ENCODE assay signal across 9 cellular contexts in the genomic region with DNA sequence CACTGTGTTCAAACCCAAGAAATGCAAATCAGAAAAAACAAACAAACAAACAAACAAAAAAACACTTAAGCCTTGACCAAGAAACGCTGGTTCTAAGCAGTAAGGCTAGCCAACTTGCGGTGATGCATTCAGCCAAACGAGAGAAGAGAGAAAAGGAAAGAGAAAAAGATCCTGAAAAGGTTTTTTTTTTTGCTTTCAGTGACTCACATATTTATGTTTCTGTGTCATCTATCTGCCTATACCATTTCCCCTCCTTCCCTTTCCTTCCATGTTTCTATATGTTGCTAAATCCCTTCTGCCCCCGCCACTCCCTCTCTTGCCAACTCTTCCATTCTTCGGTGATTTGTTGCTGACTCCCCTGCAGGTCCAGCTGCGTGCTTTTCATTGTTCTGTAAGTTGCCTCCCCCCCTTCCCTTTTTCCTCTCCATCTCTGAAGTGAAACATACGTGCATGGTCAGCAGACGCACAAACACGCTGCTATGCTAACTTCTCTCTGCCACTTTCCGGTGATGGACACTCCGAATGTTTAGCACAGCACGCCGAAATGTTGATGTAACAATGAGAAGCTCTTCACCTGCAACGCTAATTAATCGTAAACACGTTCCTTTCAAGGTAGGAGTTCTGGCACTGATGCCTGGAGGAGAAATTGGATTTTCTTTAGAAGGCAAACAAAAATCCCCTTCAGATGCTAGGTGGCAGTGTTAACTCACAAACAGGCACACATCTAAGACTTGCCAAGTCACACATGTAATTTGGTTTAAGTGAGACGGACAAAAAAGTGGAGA.
DNase-seq lines count a peak whose midpoint lies in the region; ATAC-seq and TF ChIP-seq lines count a peak whose summit lies in the region.
"Had no signal": no experiment of that assay in that cellular context is flagged by ENCODE, and none has a peak within 500 bp of the region (broad histone marks: within the 10 kb centered on the region; RNA-seq: fewer than 3 reads in every experiment).

No MANE protein-coding gene starts in this region.

- no peaks in the 10 kb centered on the region for H3K27me3 Mint-ChIP-seq in effector memory CD8-positive, alpha-beta T cell
- no peaks in the 10 kb centered on the region for H3K27me3 Mint-ChIP-seq in CD4-positive, alpha-beta T cell
- H3K27me3 Mint-ChIP-seq: activated naive CD8-positive, alpha-beta T cell treated with anti-CD3 and anti-CD28 coated beads, Interleukin-2, amount 10 ng/mL, durations not matched to agents 7 days and 5 days had no signal

- H2BK5ac ChIP-seq in trophoblast cell (ENCODE audit: low read depth, low read length, poor library complexity) = no peak overlapping the region

- CTCF ChIA-PET in CD4-positive, alpha-beta T cell (lab: Charles Lee) = no interaction called here

- H4K91ac ChIP-seq in trophoblast cell (ENCODE audit: low read depth, low read length) = no peak overlapping the region

- intact Hi-C loops in CD4-positive, alpha-beta T cell (cut with DNase I, micrococcal nuclease) = no loop called here

- H3K9me3 ChIP-seq in trophoblast cell (ENCODE audit: insufficient read depth, low read depth, low read length) = no peaks in the 10 kb centered on the region
- no peaks in the 10 kb centered on the region for H3K9me3 ChIP-seq in CD4-positive, alpha-beta T cell (ENCODE audit: control insufficient read depth, low read length)

- in situ Hi-C loops in KBM-7 (cut with MboI; ENCODE audit: low pct_unique_long_range_greater_than_20kb, low sequenced_read_pairs) = no loop called here

- H3K79me2 ChIP-seq in trophoblast cell (ENCODE audit: control insufficient read depth, insufficient read depth, low read length, poor library complexity) = no peaks in the 10 kb centered on the region

- H3K4me1 Mint-ChIP-seq in effector memory CD8-positive, alpha-beta T cell (ENCODE audit: low read depth in 2 of 2) = no peaks in the 10 kb centered on the region
- no peaks in the 10 kb centered on the region for H3K4me1 Mint-ChIP-seq in CD4-positive, alpha-beta T cell (ENCODE audit: low read depth)
- H3K4me1 Mint-ChIP-seq: activated naive CD8-positive, alpha-beta T cell treated with anti-CD3 and anti-CD28 coated beads, Interleukin-2, amount 10 ng/mL, durations not matched to agents 7 days and 5 days had no signal

- POLR2A ChIA-PET in CD4-positive, alpha-beta T cell (lab: Charles Lee) = no interaction called here

- ATAC-seq in effector memory CD8-positive, alpha-beta T cell (replicated peaks) = no peak
- no peak for ATAC-seq in CD4-positive, alpha-beta T cell (ENCODE audit: poor library complexity)

- no peak overlapping the region for H3K14ac ChIP-seq in trophoblast cell (ENCODE audit: low read length)

- no peaks in the 10 kb centered on the region for H3K79me1 ChIP-seq in trophoblast cell (ENCODE audit: low read length)

- H3K4me1 ChIP-seq in trophoblast cell (ENCODE audit: control insufficient read depth in 1 of 2, insufficient read depth in 2 of 2, low read length in 2 of 2) = peaks cover 0 to 2% of the 10 kb centered on the region in 2 experiments

- H2BK12ac ChIP-seq in trophoblast cell (ENCODE audit: low read length) = no peak overlapping the region

- no peak overlapping the region for H3K27ac Mint-ChIP-seq in effector memory CD8-positive, alpha-beta T cell
- H3K27ac Mint-ChIP-seq in CD4-positive, alpha-beta T cell = no peak overlapping the region
- H3K27ac Mint-ChIP-seq: activated naive CD8-positive, alpha-beta T cell treated with anti-CD3 and anti-CD28 coated beads, Interleukin-2, amount 10 ng/mL, durations not matched to agents 7 days and 5 days had no signal

- H3K27ac ChIP-seq in trophoblast cell (ENCODE audit: low read depth, low read length) = no peak overlapping the region
- H3K27ac ChIP-seq in CD4-positive, alpha-beta T cell (ENCODE audit: low read depth, low read length) = no peak overlapping the region

- DNase-seq in NCI-H2107 treated with DMSO at 0.1 percent for 48 hours (lab: John Stamatoyannopoulos, UW; ENCODE audit: unreplicated experiment) (peak; percentile 39), NCI-H2107 (lab: John Stamatoyannopoulos, UW) (no peak), KBM-7 (peak; percentile 11), RKO (ENCODE audit: low spot score) (peak; percentile 43), foreskin fibroblast (peak; percentile 37 to 77), trophoblast cell (peak in 1 of 2 donors; percentile 16)
- no peak for DNase-seq in effector memory CD8-positive, alpha-beta T cell
- no peak for DNase-seq in CD4-positive, alpha-beta T cell
- DNase-seq: activated naive CD8-positive, alpha-beta T cell treated with anti-CD3 and anti-CD28 coated beads, Interleukin-2, amount 10 ng/mL, durations not matched to agents 7 days and 5 days had no signal

- H3K4me3 Mint-ChIP-seq in effector memory CD8-positive, alpha-beta T cell = no peak overlapping the region
- H3K4me3 Mint-ChIP-seq in CD4-positive, alpha-beta T cell = no peak overlapping the region
- H3K4me3 Mint-ChIP-seq: activated naive CD8-positive, alpha-beta T cell treated with anti-CD3 and anti-CD28 coated beads, Interleukin-2, amount 10 ng/mL, durations not matched to agents 7 days and 5 days had no signal

- peak; percentile 37 for TF ChIP-seq CTCF in foreskin fibroblast (IDR thresholded peaks at IDR 0.05; ENCODE audit: low read depth, low read length)
- no peak for TF ChIP-seq CTCF in CD4-positive, alpha-beta T cell (IDR thresholded peaks at IDR 0.05)

- H3K36me3 Mint-ChIP-seq in effector memory CD8-positive, alpha-beta T cell (ENCODE audit: insufficient read depth) = no peaks in the 10 kb centered on the region
- H3K36me3 Mint-ChIP-seq in CD4-positive, alpha-beta T cell (ENCODE audit: low read depth) = no peaks in the 10 kb centered on the region
- H3K36me3 Mint-ChIP-seq: activated naive CD8-positive, alpha-beta T cell treated with anti-CD3 and anti-CD28 coated beads, Interleukin-2, amount 10 ng/mL, durations not matched to agents 7 days and 5 days had no signal

- H3K4me3 ChIP-seq in foreskin fibroblast (ENCODE audit: low read depth in 1 of 2, low read length in 2 of 2) (peak overlapping the region; percentile 35 to 57), trophoblast cell (ENCODE audit: low read depth, low read length) (no peak overlapping the region)

- H3K4me2 ChIP-seq in trophoblast cell (ENCODE audit: low read length) = peak overlapping the region; percentile 75

- H3K27me3 ChIP-seq in trophoblast cell (ENCODE audit: insufficient read depth, low read length) = no peaks in the 10 kb centered on the region
- H3K27me3 ChIP-seq in CD4-positive, alpha-beta T cell (ENCODE audit: control insufficient read depth, insufficient read depth, low read length) = no peaks in the 10 kb centered on the region

- H4K12ac ChIP-seq in trophoblast cell (ENCODE audit: low read depth, low read length) = no peak overlapping the region

- H2BK120ac ChIP-seq in trophoblast cell (ENCODE audit: insufficient read depth, low read length, poor library complexity) = no peak overlapping the region

- H4K8ac ChIP-seq in trophoblast cell (ENCODE audit: low read depth, low read length) = peak overlapping the region; percentile 65

- no peak overlapping the region for H3K23ac ChIP-seq in trophoblast cell (ENCODE audit: low read length)

- no CpG with 5 or more reads among the region's 17 CpGs for WGBS in trophoblast cell (ENCODE audit: extremely low coverage, insufficient coverage, insufficient read length)

- no peaks in the 10 kb centered on the region for H3K36me3 ChIP-seq in trophoblast cell (ENCODE audit: control insufficient read depth in 1 of 2, insufficient read depth in 2 of 2, low read length in 2 of 2)

- H3K9me3 Mint-ChIP-seq in effector memory CD8-positive, alpha-beta T cell = peaks cover 0 to 2% of the 10 kb centered on the region in 2 donors
- H3K9me3 Mint-ChIP-seq in CD4-positive, alpha-beta T cell = peaks cover 2% of the 10 kb centered on the region
- H3K9me3 Mint-ChIP-seq: activated naive CD8-positive, alpha-beta T cell treated with anti-CD3 and anti-CD28 coated beads, Interleukin-2, amount 10 ng/mL, durations not matched to agents 7 days and 5 days had no signal

- H3K18ac ChIP-seq in trophoblast cell (ENCODE audit: low read length) = no peak overlapping the region

- no peak overlapping the region for H2AFZ ChIP-seq in trophoblast cell (ENCODE audit: insufficient read depth, low read length, poor library complexity)

- H3K9ac ChIP-seq in trophoblast cell (ENCODE audit: low read length) = no peak overlapping the region

- no peak overlapping the region for H2AK5ac ChIP-seq in trophoblast cell (ENCODE audit: low read length)

- H3K4ac ChIP-seq in trophoblast cell (ENCODE audit: low read depth, low read length) = no peak overlapping the region

Comparison
In these comparisons a context has a peak if more than half of its experiments do, and no peak if none do; other contexts are left out.
1. DNase-seq: peak in NCI-H2107 treated with DMSO at 0.1 percent for 48 hours (single experiment), KBM-7 (single experiment), RKO (single experiment) and foreskin fibroblast (2 of 2); none in NCI-H2107 (single experiment), effector memory CD8-positive, alpha-beta T cell (0 of 3) and CD4-positive, alpha-beta T cell (0 of 10).